Comparison of ENCODE assay signal across 21 cellular contexts in the genomic region with DNA sequence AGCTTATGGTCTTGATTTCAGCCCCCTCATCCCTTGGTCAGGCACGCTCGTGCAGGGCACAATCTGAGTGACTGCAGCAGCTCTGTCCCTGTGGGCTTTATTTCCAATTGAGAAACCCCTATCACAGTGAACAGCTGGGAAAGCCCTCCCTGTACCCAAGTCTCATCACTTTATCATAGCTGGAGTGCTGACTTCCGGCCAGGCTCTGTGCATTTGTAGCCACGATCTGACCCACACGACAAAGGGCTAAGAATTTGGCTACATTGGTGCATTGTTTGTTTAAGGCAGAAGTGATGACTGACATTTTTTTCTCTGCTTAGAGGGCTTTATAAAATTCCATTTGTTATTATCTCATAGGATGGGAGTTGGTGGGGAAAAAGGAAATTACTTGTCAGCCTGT.
A peak's percentile ranks its signal among the peaks of the same experiment; 100 is the strongest.
DNase-seq lines count a peak whose midpoint lies in the region; ATAC-seq and TF ChIP-seq lines count a peak whose summit lies in the region.
"Had no signal": no experiment of that assay in that cellular context is flagged by ENCODE, and none has a peak within 500 bp of the region (broad histone marks: within the 10 kb centered on the region; RNA-seq: fewer than 3 reads in every experiment).

No MANE protein-coding gene starts in this region.

- ATAC-seq in Right ventricle myocardium superior (ENCODE audit: poor library complexity), result no peak
- ATAC-seq in Right ventricle myocardium inferior, result no peak
- ATAC-seq in upper lobe of right lung, result peak; percentile 54
- ATAC-seq in left lung, result no peak

- no peak overlapping the region for H3K4me3 ChIP-seq in upper lobe of right lung
- no peak overlapping the region for H3K4me3 ChIP-seq in left lung
- H3K4me3 ChIP-seq: MG63, Peyer's patch had no signal

- H3K4me1 ChIP-seq in upper lobe of right lung (peaks cover 10% of the 10 kb centered on the region), left lung (no peaks in the 10 kb centered on the region)

- intact Hi-C loops in Right ventricle myocardium superior (cut with DNase I) (no loop called here), Right ventricle myocardium inferior (cut with DNase I) (no loop called here), upper lobe of right lung (cut with DNase I) (no loop called here), left lung (cut with DNase I) (no loop called here)

- no peaks in the 10 kb centered on the region for H3K9me3 ChIP-seq in upper lobe of right lung
- H3K9me3 ChIP-seq in left lung, result no peaks in the 10 kb centered on the region
- H3K9me3 ChIP-seq: MG63, Peyer's patch had no signal

- H3K27me3 ChIP-seq in upper lobe of right lung, result no peaks in the 10 kb centered on the region
- H3K27me3 ChIP-seq in left lung, result no peaks in the 10 kb centered on the region
- H3K27me3 ChIP-seq: MG63, Peyer's patch had no signal

- H3K27ac ChIP-seq in upper lobe of right lung (no peak overlapping the region), left lung (no peak overlapping the region)
- H3K27ac ChIP-seq: KMS-11 had no signal

- DNase-seq in Right ventricle myocardium superior (peak; percentile 39), Right ventricle myocardium inferior (ENCODE audit: missing footprints) (no peak), OCI-M1 (lab: John Stamatoyannopoulos, UW) (peak; percentile 17), hepatic stellate cell (ENCODE audit: low spot score) (peak; percentile 9), upper lobe of right lung (no peak), left lung (no peak)
- DNase-seq in stimulated activated CD4-positive, alpha-beta T cell treated with anti-CD3 and anti-CD28 coated beads, Interleukin-12 subunit alpha, Interleukin-12 subunit beta, amount 100 ng/mL, for 4 hours, result no peak
- DNase-seq in activated naive CD4-positive, alpha-beta T cell treated with Interleukin-2 at 50 U/mL for 16 hours, result no peak
- DNase-seq: 8988T, C1 segment of cervical spinal cord, DND-41, GF-D8, HFFc6, MG63, NCI-H1092 treated with DMSO at 0.1 percent for 48 hours, NCI-H1694 treated with DMSO at 0.1 percent for 48 hours, NCI-H2107, NCI-H2227 treated with DMSO at 0.1 percent for 48 hours, Peyer's patch, SIG-M5 had no signal

- TF ChIP-seq CTCF in upper lobe of right lung (IDR thresholded peaks at IDR 0.05) (no peak), left lung (IDR thresholded peaks at IDR 0.05) (no peak)

- H3K36me3 ChIP-seq in upper lobe of right lung, result no peaks in the 10 kb centered on the region
- H3K36me3 ChIP-seq in left lung, result no peaks in the 10 kb centered on the region
- H3K36me3 ChIP-seq: MG63, Peyer's patch had no signal

Comparison
In these comparisons a context has a peak if more than half of its experiments do, and no peak if none do; other contexts are left out.
1. DNase-seq: peak in Right ventricle myocardium superior (single experiment), OCI-M1 (single experiment) and hepatic stellate cell (single experiment); none in Right ventricle myocardium inferior (single experiment), upper lobe of right lung (single experiment), left lung (0 of 2), stimulated activated CD4-positive, alpha-beta T cell treated with anti-CD3 and anti-CD28 coated beads, Interleukin-12 subunit alpha, Interleukin-12 subunit beta, amount 100 ng/mL, for 4 hours (single experiment) and activated naive CD4-positive, alpha-beta T cell treated with Interleukin-2 at 50 U/mL for 16 hours (single experiment).